ENCODE assay signal across 16 cellular contexts in genomic region chr2:20143263-20143662, GRCh38.
DNase-seq lines count a peak whose midpoint lies in the region; ATAC-seq and TF ChIP-seq lines count a peak whose summit lies in the region.
"Had no signal": no experiment of that assay in that cellular context is flagged by ENCODE, and none has a peak within 500 bp of the region (broad histone marks: within the 10 kb centered on the region; RNA-seq: fewer than 3 reads in every experiment).

No MANE protein-coding gene starts in this region.

- in situ Hi-C loops in SK-MEL-5 (cut with HindIII; ENCODE audit: low pct_unique_long_range_greater_than_20kb, low sequenced_read_pairs), result no loop called here

- H3K9ac ChIP-seq in trophoblast cell (ENCODE audit: low read length), result no peak overlapping the region

- H3K4me1 Mint-ChIP-seq in activated T-helper 17 cell treated with anti-CD3 and anti-CD28 coated beads, Interleukin-2, amount 50 U/mL, for 72 hours, result no peaks in the 10 kb centered on the region
- H3K4me1 Mint-ChIP-seq: activated naive CD4-positive, alpha-beta T cell treated with anti-CD3 and anti-CD28 coated beads, Interleukin-2, amount 50 U/mL, for 24 hours had no signal

- no peaks in the 10 kb centered on the region for H3K36me3 Mint-ChIP-seq in activated T-helper 17 cell treated with anti-CD3 and anti-CD28 coated beads, Interleukin-2, amount 50 U/mL, for 72 hours (ENCODE audit: low read depth)
- H3K36me3 Mint-ChIP-seq: activated naive CD4-positive, alpha-beta T cell treated with anti-CD3 and anti-CD28 coated beads, Interleukin-2, amount 50 U/mL, for 24 hours had no signal

- H4K8ac ChIP-seq in trophoblast cell (ENCODE audit: low read depth, low read length), result peak overlapping the region; percentile 30

- DNase-seq in EH (ENCODE audit: low read depth) (peak; percentile 75), SK-MEL-5 (ENCODE audit: low read depth, low spot score) (peak; percentile 30), fibroblast of gingiva (ENCODE audit: low read depth) (peak; percentile 30), trophoblast cell (peak; percentile 27 to 55), testis (no peak), NCI-H526 treated with DMSO at 0.1 percent for 48 hours (lab: John Stamatoyannopoulos, UW) (no peak), midbrain (lab: John Stamatoyannopoulos, UW) (no peak)
- DNase-seq: activated CD4-positive, alpha-beta T cell treated with anti-CD3 and anti-CD28 coated beads for 1 hour; cerebellar nuclear complex; NCI-H2029 treated with DMSO at 0.1 percent for 48 hours; nephron progenitor cell; stimulated activated CD4-positive, alpha-beta T cell treated with anti-CD3 and anti-CD28 coated beads, Interleukin-4, amount 100 ng/mL, for 24 hours had no signal

- H3K27ac Mint-ChIP-seq in activated T-helper 17 cell treated with anti-CD3 and anti-CD28 coated beads, Interleukin-2, amount 50 U/mL, for 72 hours, result no peak overlapping the region
- H3K27ac Mint-ChIP-seq: activated naive CD4-positive, alpha-beta T cell treated with anti-CD3 and anti-CD28 coated beads, Interleukin-2, amount 50 U/mL, for 24 hours; nephron progenitor cell had no signal

- peak overlapping the region; percentile 37 for H3K4ac ChIP-seq in trophoblast cell (ENCODE audit: low read depth, low read length)

- WGBS in trophoblast cell (ENCODE audit: extremely low coverage, insufficient coverage, insufficient read length), result no CpG with 5 or more reads among the region's 5 CpGs
- WGBS in testis, 2 donors, result 81 to 82% methylated on average over 5 of the region's 5 CpGs

- H3K9me3 ChIP-seq in trophoblast cell (ENCODE audit: insufficient read depth, low read depth, low read length) (no peaks in the 10 kb centered on the region), testis (no peaks in the 10 kb centered on the region)
- H3K9me3 ChIP-seq: right atrium auricular region had no signal

- H2AFZ ChIP-seq in trophoblast cell (ENCODE audit: insufficient read depth, low read length, poor library complexity), result no peak overlapping the region

- no peak for TF ChIP-seq CTCF in testis (IDR thresholded peaks at IDR 0.05)

- peak overlapping the region; percentile 70 for H2BK120ac ChIP-seq in trophoblast cell (ENCODE audit: insufficient read depth, low read length, poor library complexity)

- H3K23ac ChIP-seq in trophoblast cell (ENCODE audit: low read length), result no peak overlapping the region

- H3K79me2 ChIP-seq in trophoblast cell (ENCODE audit: control insufficient read depth, insufficient read depth, low read length, poor library complexity), result peaks cover 6% of the 10 kb centered on the region

- H3K27ac ChIP-seq in trophoblast cell (ENCODE audit: low read depth, low read length) (no peak overlapping the region), testis (no peak overlapping the region)
- H3K27ac ChIP-seq: right atrium auricular region had no signal

- H2BK5ac ChIP-seq in trophoblast cell (ENCODE audit: low read depth, low read length, poor library complexity), result peak overlapping the region; percentile 1

- H3K14ac ChIP-seq in trophoblast cell (ENCODE audit: low read length), result peak overlapping the region; percentile 38

- TF ChIP-seq POLR2A in testis (IDR thresholded peaks at IDR 0.05), result no peak

- H2BK12ac ChIP-seq in trophoblast cell (ENCODE audit: low read length), result no peak overlapping the region

- H3K4me2 ChIP-seq in trophoblast cell (ENCODE audit: low read length), result no peak overlapping the region

- H3K4me3 Mint-ChIP-seq in activated T-helper 17 cell treated with anti-CD3 and anti-CD28 coated beads, Interleukin-2, amount 50 U/mL, for 72 hours, result no peak overlapping the region
- H3K4me3 Mint-ChIP-seq: activated naive CD4-positive, alpha-beta T cell treated with anti-CD3 and anti-CD28 coated beads, Interleukin-2, amount 50 U/mL, for 24 hours; nephron progenitor cell had no signal

- intact Hi-C loops in testis (cut with DNase I; ENCODE audit: low total_unique reads), result no loop called here

- H3K9me3 Mint-ChIP-seq in activated T-helper 17 cell treated with anti-CD3 and anti-CD28 coated beads, Interleukin-2, amount 50 U/mL, for 72 hours, result no peaks in the 10 kb centered on the region
- H3K9me3 Mint-ChIP-seq: activated naive CD4-positive, alpha-beta T cell treated with anti-CD3 and anti-CD28 coated beads, Interleukin-2, amount 50 U/mL, for 24 hours; nephron progenitor cell had no signal

- H3K27me3 ChIP-seq in trophoblast cell (ENCODE audit: insufficient read depth, low read length) (no peaks in the 10 kb centered on the region), testis (no peaks in the 10 kb centered on the region)
- H3K27me3 ChIP-seq: right atrium auricular region had no signal

- peaks cover 28% of the 10 kb centered on the region for H3K79me1 ChIP-seq in trophoblast cell (ENCODE audit: low read length)

- H3K27me3 Mint-ChIP-seq in activated T-helper 17 cell treated with anti-CD3 and anti-CD28 coated beads, Interleukin-2, amount 50 U/mL, for 72 hours, result peaks cover 11% of the 10 kb centered on the region

- peak overlapping the region; percentile 62 for H3K18ac ChIP-seq in trophoblast cell (ENCODE audit: low read length)

- H4K12ac ChIP-seq in trophoblast cell (ENCODE audit: low read depth, low read length), result no peak overlapping the region

- no peak overlapping the region for H3K4me3 ChIP-seq in trophoblast cell (ENCODE audit: low read depth, low read length)
- H3K4me3 ChIP-seq in testis, result no peak overlapping the region
- H3K4me3 ChIP-seq: right atrium auricular region had no signal

- no peak for ATAC-seq in activated T-helper 17 cell treated with anti-CD3 and anti-CD28 coated beads, Interleukin-2, amount 50 U/mL, for 72 hours (replicated peaks)
- ATAC-seq: Panc1 had no signal

- H2AK5ac ChIP-seq in trophoblast cell (ENCODE audit: low read length), result no peak overlapping the region

- no peaks in the 10 kb centered on the region for H3K36me3 ChIP-seq in trophoblast cell (ENCODE audit: control insufficient read depth in 1 of 2, insufficient read depth in 2 of 2, low read length in 2 of 2)
- no peaks in the 10 kb centered on the region for H3K36me3 ChIP-seq in testis (ENCODE audit: low read depth, missing control alignments)
- H3K36me3 ChIP-seq: right atrium auricular region had no signal

- H3K4me1 ChIP-seq in trophoblast cell (ENCODE audit: control insufficient read depth in 1 of 2, insufficient read depth in 2 of 2, low read length in 2 of 2) (peaks cover 24 to 27% of the 10 kb centered on the region in 2 experiments), testis (no peaks in the 10 kb centered on the region)
- H3K4me1 ChIP-seq: right atrium auricular region had no signal

- H4K91ac ChIP-seq in trophoblast cell (ENCODE audit: low read depth, low read length), result peak overlapping the region; percentile 77

Comparison
In these comparisons a context has a peak if more than half of its experiments do, and no peak if none do; other contexts are left out.
1. DNase-seq: peak in EH (single experiment), SK-MEL-5 (single experiment), fibroblast of gingiva (single experiment) and trophoblast cell (2 of 2); none in testis (single experiment), NCI-H526 treated with DMSO at 0.1 percent for 48 hours (single experiment) and midbrain (single experiment).